In the genomic region with DNA sequence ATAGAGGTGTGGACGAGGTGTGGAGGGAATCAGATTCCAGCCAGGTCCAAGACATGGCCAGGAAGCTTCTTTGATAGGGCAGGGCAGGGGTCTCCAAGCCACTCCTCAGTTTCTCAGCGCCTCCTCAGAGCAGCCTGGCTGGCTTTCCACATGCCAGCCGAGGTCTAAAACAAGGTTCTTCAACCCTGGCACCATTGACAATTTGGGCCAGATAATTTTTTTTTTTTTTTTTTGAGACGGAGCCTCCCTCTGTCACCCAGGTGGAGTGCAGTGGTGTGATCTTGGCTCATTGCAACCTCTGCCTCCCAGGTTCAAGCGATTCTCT, we compare ENCODE assay signal across 21 cellular contexts. TPM values are rescaled to one million over a fixed set of nuclear protein-coding genes. Genes with fewer than 3 reads are reported as not detected.
A peak's percentile ranks its signal among the peaks of the same experiment; 100 is the strongest.
DNase-seq lines count a peak whose midpoint lies in the region; ATAC-seq, FAIRE-seq and TF ChIP-seq lines count a peak whose summit lies in the region.
"Had no signal": no experiment of that assay in that cellular context is flagged by ENCODE, and none has a peak within 500 bp of the region (broad histone marks: within the 10 kb centered on the region; RNA-seq: fewer than 3 reads in every experiment).

No MANE protein-coding gene starts in this region.

- no peak overlapping the region for H3K27ac ChIP-seq in IMR-90 (ENCODE audit: insufficient read depth, low read length)
- H3K27ac ChIP-seq in astrocyte (ENCODE audit: low read depth, low read length), result no peak overlapping the region
- H3K27ac ChIP-seq in lower lobe of right lung, result peak overlapping the region; percentile 64

- H3K79me2 ChIP-seq in astrocyte (ENCODE audit: insufficient read depth, low read length), result no peaks in the 10 kb centered on the region

- H2AK5ac ChIP-seq in IMR-90 (ENCODE audit: low read depth, low read length), result no peak overlapping the region

- no peak overlapping the region for H4K8ac ChIP-seq in IMR-90 (ENCODE audit: low read depth in 2 of 2, low read length in 2 of 2)

- no peak overlapping the region for H4K5ac ChIP-seq in IMR-90 (ENCODE audit: low read depth, low read length)

- intact Hi-C loops in IMR-90 (cut with micrococcal nuclease) (no loop called here), lower lobe of right lung (cut with DNase I) (no loop called here)

- no peak overlapping the region for H3K4me2 ChIP-seq in IMR-90 (ENCODE audit: low read depth, low read length)
- peak overlapping the region; percentile 66 for H3K4me2 ChIP-seq in astrocyte (ENCODE audit: low read length)
- peak overlapping the region; percentile 66 for H3K4me2 ChIP-seq in skeletal muscle satellite cell (ENCODE audit: low read length)

- no TSS peak for BruUV-seq in IMR-90 (replicated peaks; lab: Mats Ljungman, UMichigan)

- H3K36me3 ChIP-seq in IMR-90 (ENCODE audit: control insufficient read depth, insufficient read depth, low read length) (peaks cover 1% of the 10 kb centered on the region; the same call in 1 of the 2 replicates), astrocyte (ENCODE audit: insufficient read depth, low read length) (no peaks in the 10 kb centered on the region), lower lobe of right lung (peaks cover 4% of the 10 kb centered on the region), skeletal muscle satellite cell (ENCODE audit: insufficient read depth, low read length) (no peaks in the 10 kb centered on the region)

- peaks cover 5% of the 10 kb centered on the region for H3K27me3 Mint-ChIP-seq in astrocyte (ENCODE audit: low read depth, unreplicated experiment)
- H3K27me3 Mint-ChIP-seq: activated naive CD8-positive, alpha-beta T cell treated with anti-CD3 and anti-CD28 coated beads, Interleukin-2, amount 10 ng/mL, durations not matched to agents 7 days and 5 days; activated T-cell treated with anti-CD3 and anti-CD28 coated beads, Interleukin-2, amount 50 U/mL, for 24 hours; B cell; central memory CD8-positive, alpha-beta T cell; T-helper 17 cell had no signal

- H3K4me1 ChIP-seq in IMR-90 (ENCODE audit: control insufficient read depth, insufficient read depth, low read length) (peaks cover 10% of the 10 kb centered on the region), astrocyte (ENCODE audit: insufficient read depth, low read length) (peaks cover 15% of the 10 kb centered on the region), lower lobe of right lung (peaks cover 31% of the 10 kb centered on the region), skeletal muscle satellite cell (ENCODE audit: control insufficient read depth, insufficient read depth, low read length) (peaks cover 12% of the 10 kb centered on the region)

- H4K20me1 ChIP-seq in IMR-90 (ENCODE audit: insufficient read depth, low read length) (peaks cover 14% of the 10 kb centered on the region; the same call in 1 of the 2 replicates), astrocyte (ENCODE audit: insufficient read depth, low read length) (no peaks in the 10 kb centered on the region)

- TF ChIP-seq POLR2A in IMR-90 (IDR thresholded peaks at IDR 0.05; ENCODE audit: low read depth, low read length) (no peak), GM12891 (IDR thresholded peaks at IDR 0.05; ENCODE audit: low read depth, low read length) (no peak)

- no peaks in the 10 kb centered on the region for H3K9me3 Mint-ChIP-seq in astrocyte (ENCODE audit: unreplicated experiment)
- H3K9me3 Mint-ChIP-seq: activated naive CD8-positive, alpha-beta T cell treated with anti-CD3 and anti-CD28 coated beads, Interleukin-2, amount 10 ng/mL, durations not matched to agents 7 days and 5 days; activated T-cell treated with anti-CD3 and anti-CD28 coated beads, Interleukin-2, amount 50 U/mL, for 24 hours; central memory CD8-positive, alpha-beta T cell had no signal

- DNase-seq in IMR-90, result no peak
- no peak for DNase-seq in astrocyte (ENCODE audit: low read depth)
- DNase-seq in lower lobe of right lung, result no peak
- no peak for DNase-seq in MV-4-11 (lab: John Stamatoyannopoulos, UW)
- DNase-seq in GM12891 (ENCODE audit: insufficient read length, low spot score), result no peak
- DNase-seq in activated naive CD4-positive, alpha-beta T cell (lab: John Stamatoyannopoulos, UW), result no peak
- DNase-seq: activated CD4-positive, alpha-beta T cell treated with anti-CD3 and anti-CD28 coated beads for 4 hours; activated naive CD8-positive, alpha-beta T cell treated with anti-CD3 and anti-CD28 coated beads, Interleukin-2, amount 10 ng/mL, durations not matched to agents 7 days and 5 days; activated T-cell treated with anti-CD3 and anti-CD28 coated beads, Interleukin-2, amount 50 U/mL, for 24 hours; glutamatergic neuron; MM.1S; NCI-H2081; Right ventricle myocardium superior; T-helper 17 cell had no signal

- H3K9me1 ChIP-seq in IMR-90 (ENCODE audit: insufficient read depth, low read length), result no peaks in the 10 kb centered on the region

- no peak overlapping the region for H2BK5ac ChIP-seq in IMR-90 (ENCODE audit: low read depth, low read length, poor library complexity, severe bottlenecking)

- H3K4me3 ChIP-seq in IMR-90 (ENCODE audit: insufficient read depth, low read depth, low read length) (no peak overlapping the region), astrocyte (ENCODE audit: insufficient read depth, low read depth, low read length) (no peak overlapping the region), lower lobe of right lung (no peak overlapping the region), skeletal muscle satellite cell (ENCODE audit: low read length) (no peak overlapping the region)
- H3K4me3 ChIP-seq: GM23248 had no signal

- H3K79me1 ChIP-seq in IMR-90 (ENCODE audit: low read depth in 1 of 2, low read length in 2 of 2), result no peaks in the 10 kb centered on the region; a peak in 1 of 4 replicates

- no peak for TF ChIP-seq RAD21 in IMR-90 (IDR thresholded peaks at IDR 0.05; ENCODE audit: low read length)

- H3K23ac ChIP-seq in IMR-90 (ENCODE audit: low read depth, low read length), result no peak overlapping the region

- H3K27me3 ChIP-seq in IMR-90 (ENCODE audit: control insufficient read depth, insufficient read depth, low read length), result no peaks in the 10 kb centered on the region
- H3K27me3 ChIP-seq in astrocyte (ENCODE audit: insufficient read depth, low read length), result no peaks in the 10 kb centered on the region
- no peaks in the 10 kb centered on the region for H3K27me3 ChIP-seq in lower lobe of right lung (ENCODE audit: low read depth)
- H3K27me3 ChIP-seq in skeletal muscle satellite cell (ENCODE audit: control insufficient read depth, insufficient read depth, low read length), result no peaks in the 10 kb centered on the region

- FAIRE-seq in astrocyte (lab: Jason Lieb, UNC) (no peak), GM12891 (lab: Jason Lieb, UNC) (no peak)
- FAIRE-seq: endometrium, kidney had no signal

- H3K36me3 Mint-ChIP-seq in astrocyte (ENCODE audit: low read depth, unreplicated experiment), result peaks cover 7% of the 10 kb centered on the region
- H3K36me3 Mint-ChIP-seq: activated naive CD8-positive, alpha-beta T cell treated with anti-CD3 and anti-CD28 coated beads, Interleukin-2, amount 10 ng/mL, durations not matched to agents 7 days and 5 days had no signal

- no peak overlapping the region for H3K56ac ChIP-seq in IMR-90 (ENCODE audit: extremely low read depth, insufficient read depth, low read length)

- H2BK120ac ChIP-seq in IMR-90 (ENCODE audit: low read depth, low read length), result no peak overlapping the region

- H3K9ac ChIP-seq in IMR-90 (ENCODE audit: low read depth, low read length), result no peak overlapping the region
- no peak overlapping the region for H3K9ac ChIP-seq in astrocyte (ENCODE audit: low read length)
- H3K9ac ChIP-seq in skeletal muscle satellite cell (ENCODE audit: low read depth, low read length), result no peak overlapping the region

- POLR2A ChIA-PET in IMR-90 (lab: Charles Lee; ENCODE audit: unreplicated experiment), result no interaction called here

- peak overlapping the region; percentile 83 for H2AFZ ChIP-seq in IMR-90 (replicated peaks; ENCODE audit: low read length, poor library complexity)
- no peak overlapping the region for H2AFZ ChIP-seq in astrocyte (ENCODE audit: low read depth, low read length)

- WGBS in IMR-90 (ENCODE audit: extremely low coverage in 2 of 2, insufficient read length in 1 of 2), 2 experiments, result no CpG with 5 or more reads among the region's 5 CpGs

- H4K91ac ChIP-seq in IMR-90 (ENCODE audit: insufficient read depth, low read depth, low read length), result no peak overlapping the region

- H2BK20ac ChIP-seq in IMR-90 (ENCODE audit: low read depth, low read length), result no peak overlapping the region

- peaks cover 16% of the 10 kb centered on the region for H3K4me1 Mint-ChIP-seq in astrocyte (ENCODE audit: low read depth, unreplicated experiment)

- peak overlapping the region; percentile 77 for H3K27ac Mint-ChIP-seq in astrocyte (ENCODE audit: unreplicated experiment)
- H3K27ac Mint-ChIP-seq: activated T-cell treated with anti-CD3 and anti-CD28 coated beads, Interleukin-2, amount 50 U/mL, for 24 hours; T-helper 17 cell had no signal

- no peak overlapping the region for H3K4ac ChIP-seq in IMR-90 (ENCODE audit: low read depth, low read length)

- dilution Hi-C loops in IMR-90 (cut with HindIII; ENCODE audit: low sequenced_read_pairs, unreplicated experiment), result no loop called here

- ATAC-seq in IMR-90 (ENCODE audit: low read depth) (no peak), lower lobe of right lung (no peak), GM19351 (IDR thresholded peaks at IDR 0.05; ENCODE audit: unreplicated experiment) (no peak)
- ATAC-seq: T-helper 17 cell had no signal

- no peak overlapping the region for H2AK9ac ChIP-seq in IMR-90 (replicated peaks; ENCODE audit: low read depth, low read length, poor library complexity)

- H3K4me3 Mint-ChIP-seq in astrocyte (ENCODE audit: unreplicated experiment), result no peak overlapping the region
- H3K4me3 Mint-ChIP-seq: activated naive CD8-positive, alpha-beta T cell treated with anti-CD3 and anti-CD28 coated beads, Interleukin-2, amount 10 ng/mL, durations not matched to agents 7 days and 5 days; activated T-cell treated with anti-CD3 and anti-CD28 coated beads, Interleukin-2, amount 50 U/mL, for 24 hours; B cell; central memory CD8-positive, alpha-beta T cell; T-helper 17 cell had no signal

- no peak overlapping the region for H3K14ac ChIP-seq in IMR-90 (replicated peaks; ENCODE audit: low read depth, low read length)

- TF ChIP-seq CTCF in IMR-90 (conservative IDR thresholded peaks at IDR 0.05; ENCODE audit: low read depth, low read length) (no peak), astrocyte (IDR thresholded peaks at IDR 0.05; ENCODE audit: insufficient read depth, low read depth, low read length) (no peak), lower lobe of right lung (IDR thresholded peaks at IDR 0.05) (no peak)

- H2BK15ac ChIP-seq in IMR-90 (ENCODE audit: low read depth, low read length), result no peak overlapping the region

- no peak overlapping the region for H3K18ac ChIP-seq in IMR-90 (ENCODE audit: low read depth, low read length)

- CTCF ChIA-PET in IMR-90 (lab: Yijun Ruan, JAX), result no interaction called here

- no peaks in the 10 kb centered on the region for H3K9me3 ChIP-seq in IMR-90 (ENCODE audit: control insufficient read depth, insufficient read depth, low read length)
- no peaks in the 10 kb centered on the region for H3K9me3 ChIP-seq in astrocyte (ENCODE audit: insufficient read depth, low read depth, low read length)
- no peaks in the 10 kb centered on the region for H3K9me3 ChIP-seq in lower lobe of right lung
- H3K9me3 ChIP-seq in skeletal muscle satellite cell (replicated peaks; ENCODE audit: low read length), result no peaks in the 10 kb centered on the region

- in situ Hi-C loops in IMR-90 (cut with MboI; ENCODE audit: low sequenced_read_pairs), result no loop called here

RNA-seq across cellular contexts. Expression of a gene that starts 21.3 kb away (rescaled TPM):
- total RNA-seq in IMR-90 (2012; rRNA removed) (30.3 and 40.5 TPM in 2 replicates), astrocyte (85.0 and 90.6 TPM in 2 replicates), lower lobe of right lung (91.2 TPM)
- 84.7 and 94.8 TPM in 2 replicates for polyA plus RNA-seq in IMR-90 (2012; rRNA removed)
- polyA plus RNA-seq in IMR-90 (2012; cell fraction: cytosol; rRNA removed), result 61.9 and 77.0 TPM in 2 replicates
- 11.4 and 40.7 TPM in 2 replicates for polyA plus RNA-seq in IMR-90 (2012; cell fraction: nucleus; rRNA removed; ENCODE audit: low replicate concordance)
- total RNA-seq in skeletal muscle satellite cell (2012; rRNA removed), result 22.8 and 23.8 TPM in 2 replicates
- 100 TPM for polyA plus RNA-seq in GM12891 (2012; ENCODE audit: low read depth, missing spikeins)

RNA-seq across cellular contexts. Expression of a gene that starts 58.0 kb away (rescaled TPM):
- total RNA-seq in IMR-90 (2012; rRNA removed) (1.1 TPM in 2 replicates), astrocyte (1.9 and 2.0 TPM in 2 replicates), lower lobe of right lung (5.6 TPM)
- polyA plus RNA-seq in IMR-90 (2012; rRNA removed), result 3.4 TPM in 2 replicates
- 2.0 and 2.9 TPM in 2 replicates for polyA plus RNA-seq in IMR-90 (2012; cell fraction: cytosol; rRNA removed)
- 7.7 and 17.8 TPM in 2 replicates for polyA plus RNA-seq in IMR-90 (2012; cell fraction: nucleus; rRNA removed; ENCODE audit: low replicate concordance)
- total RNA-seq in skeletal muscle satellite cell (2012; rRNA removed), result 1.0 and 1.7 TPM in 2 replicates
- polyA plus RNA-seq in GM12891 (2012; ENCODE audit: low read depth, missing spikeins), result 2.3 TPM
